In genomic region chr4:90403781-90404180, GRCh38 we compare ENCODE assay signal across 24 cellular contexts.
A peak's percentile ranks its signal among the peaks of the same experiment; 100 is the strongest.
DNase-seq lines count a peak whose midpoint lies in the region; ATAC-seq lines count a peak whose summit lies in the region.
"Had no signal": no experiment of that assay in that cellular context is flagged by ENCODE, and none has a peak within 500 bp of the region (broad histone marks: within the 10 kb centered on the region; RNA-seq: fewer than 3 reads in every experiment).

No MANE protein-coding gene starts in this region.

- ATAC-seq in HG03045 (IDR thresholded peaks at IDR 0.05; ENCODE audit: unreplicated experiment) (no peak), HG03108 (IDR thresholded peaks at IDR 0.05; ENCODE audit: unreplicated experiment) (no peak)
- ATAC-seq: A549, HCT116 had no signal

- DNase-seq in HCEC 1CT (peak; percentile 7), amniotic epithelial cell (ENCODE audit: low read depth) (peak; percentile 32), fibroblast of peridontal ligament (ENCODE audit: extremely low read depth) (peak; percentile 2), renal cortical epithelial cell (ENCODE audit: low read depth) (peak; percentile 1), NCI-H774 (lab: John Stamatoyannopoulos, UW) (no peak)
- DNase-seq: AML-193; C1 segment of cervical spinal cord; CD4-positive, alpha-beta memory T cell; COR-L47; GOT3; KBM-7; NCI-H1048; NCI-H1417; NCI-H1694; NCI-H2029 treated with DMSO at 0.1 percent for 48 hours; NCI-H446 treated with DMSO at 0.1 percent for 48 hours; NCI-H526; PC-9; RPMI8226; SHP77 had no signal
